35 cellular contexts compared by ENCODE assay signal in the genomic region with DNA sequence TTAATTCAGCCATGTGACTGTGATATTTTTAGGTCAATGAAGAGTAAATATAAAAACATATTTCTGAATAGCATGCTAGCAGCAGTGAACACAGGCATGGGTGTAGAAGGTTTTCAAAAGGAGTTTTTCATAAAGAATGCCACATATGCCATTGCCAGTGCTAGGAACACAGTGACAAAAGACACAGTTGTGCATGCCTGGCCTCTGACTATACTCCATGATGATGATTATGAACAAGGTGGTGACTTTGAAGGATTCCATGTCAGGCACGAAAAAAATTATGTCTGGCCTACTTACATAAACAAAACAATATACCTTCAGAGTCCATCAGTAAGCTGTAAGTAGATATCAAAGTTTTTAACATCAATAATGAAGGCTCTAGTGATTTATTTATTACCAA.
"Had no signal": no experiment of that assay in that cellular context is flagged by ENCODE, and none has a peak within 500 bp of the region (broad histone marks: within the 10 kb centered on the region; RNA-seq: fewer than 3 reads in every experiment).

No MANE protein-coding gene starts in this region.

- H3K9me3 ChIP-seq: MG63 had no signal

- H3K27me3 ChIP-seq: MG63 had no signal

- H3K4me3 ChIP-seq: MG63 had no signal

- H3K36me3 ChIP-seq: MG63 had no signal

- DNase-seq: Karpas-422, Kasumi-1, MG63, MM.1S, MV-4-11, NCI-H1048, NCI-H1092, NCI-H1092 treated with DMSO at 0.1 percent for 48 hours, NCI-H1105, NCI-H1105 treated with DMSO at 0.1 percent for 48 hours, NCI-H1417, NCI-H1417 treated with DMSO at 0.1 percent for 48 hours, NCI-H1436, NCI-H1436 treated with DMSO at 0.1 percent for 48 hours, NCI-H146, NCI-H1694, NCI-H1694 treated with DMSO at 0.1 percent for 48 hours, NCI-H187, NCI-H187 treated with DMSO at 0.1 percent for 48 hours, NCI-H1930, NCI-H2029, NCI-H2029 treated with DMSO at 0.1 percent for 48 hours, NCI-H2081, NCI-H2081 treated with DMSO at 0.1 percent for 48 hours, NCI-H2107, NCI-H2171, NCI-H2171 treated with DMSO at 0.1 percent for 48 hours, NCI-H2227 treated with DMSO at 0.1 percent for 48 hours, NCI-H226, NCI-H345, NCI-H446, NCI-H446 treated with DMSO at 0.1 percent for 48 hours, NCI-H510A, NCI-H510A treated with DMSO at 0.1 percent for 48 hours, NCI-H524 had no signal
